ENCODE assay signal across 1 cellular context in genomic region chr20:47453167-47453782, GRCh38.
TF ChIP-seq lines count a peak whose summit lies in the region.

No MANE protein-coding gene starts in this region.

TF ChIP-seq in HepG2, 621 proteins besides CTCF, POLR2A, EP300 and RAD21 (continued from another document and continues in another):
- TF ChIP-seq HNF1A (IDR thresholded peaks at IDR 0.05; ENCODE audit: low read depth) = no peak
- TF ChIP-seq HNF1A (CRISPR knock-in tag; IDR thresholded peaks at IDR 0.05; ENCODE audit: borderline replicate concordance) = peak; percentile 38; the same call in 1 of the 2 replicates
- no peak for TF ChIP-seq ZNF616 (CRISPR knock-in tag; IDR thresholded peaks at IDR 0.05; ENCODE audit: low read depth)
- TF ChIP-seq HNRNPH1 (optimal IDR thresholded peaks at IDR 0.05; ENCODE audit: low read depth, low read length) = no peak
- no peak for TF ChIP-seq ZNF678 (CRISPR knock-in tag; IDR thresholded peaks at IDR 0.05)
- TF ChIP-seq CBX5 (CRISPR knock-in tag; IDR thresholded peaks at IDR 0.05; ENCODE audit: borderline replicate concordance) = no peak
- peak; percentile 46; the same call in 1 of the 2 replicates for TF ChIP-seq ZNF503 (CRISPR knock-in tag; IDR thresholded peaks at IDR 0.05)
- TF ChIP-seq KLF16 (CRISPR knock-in tag; IDR thresholded peaks at IDR 0.05) = peak in 1 of 2 experiments; percentile 54; a peak in 1 of 4 replicates
- TF ChIP-seq ETS1 (CRISPR knock-in tag; IDR thresholded peaks at IDR 0.05) = no peak
- TF ChIP-seq ATF7-NPFF (CRISPR knock-in tag; IDR thresholded peaks at IDR 0.05; ENCODE audit: low read depth) = no peak
- TF ChIP-seq RCOR2 (CRISPR knock-in tag; IDR thresholded peaks at IDR 0.05) = no peak
- TF ChIP-seq ZNF441 (CRISPR knock-in tag; IDR thresholded peaks at IDR 0.05; ENCODE audit: borderline replicate concordance) = no peak
- no peak for TF ChIP-seq ZNF354B (CRISPR knock-in tag; IDR thresholded peaks at IDR 0.05)
- TF ChIP-seq ZBTB7B (CRISPR knock-in tag; IDR thresholded peaks at IDR 0.05) = no peak
- TF ChIP-seq CREBL2 (CRISPR knock-in tag; IDR thresholded peaks at IDR 0.05; ENCODE audit: borderline replicate concordance) = no peak
- TF ChIP-seq ZNF557 (CRISPR knock-in tag; IDR thresholded peaks at IDR 0.05) = 0 out of 2 replicates have a peak, but pooled peaks have one; percentile 21
- TF ChIP-seq ZNF766 (CRISPR knock-in tag; IDR thresholded peaks at IDR 0.05; ENCODE audit: borderline replicate concordance) = peak; percentile 21; the same call in 1 of the 2 replicates
- peak; percentile 72 for TF ChIP-seq XRCC5 (optimal IDR thresholded peaks at IDR 0.05; ENCODE audit: low read length)
- TF ChIP-seq CCDC6 (CRISPR knock-in tag; IDR thresholded peaks at IDR 0.05) = no peak
- no peak for TF ChIP-seq RFX5 (IDR thresholded peaks at IDR 0.05; ENCODE audit: low read depth, low read length)
- TF ChIP-seq HOXA9 (CRISPR knock-in tag; IDR thresholded peaks at IDR 0.05; ENCODE audit: borderline replicate concordance) = no peak
- TF ChIP-seq ZNF138 (CRISPR knock-in tag; IDR thresholded peaks at IDR 0.05; ENCODE audit: low read depth) = 0 out of 2 replicates have a peak, but pooled peaks have one; percentile 55
- TF ChIP-seq LCORL (IDR thresholded peaks at IDR 0.05) = no peak
- no peak for TF ChIP-seq LCORL (CRISPR knock-in tag; IDR thresholded peaks at IDR 0.05)
- TF ChIP-seq SCMH1 (CRISPR knock-in tag; IDR thresholded peaks at IDR 0.05; ENCODE audit: borderline replicate concordance) = no peak
- no peak for TF ChIP-seq ZSCAN30 (CRISPR knock-in tag; IDR thresholded peaks at IDR 0.05)
- TF ChIP-seq IKZF4 (CRISPR knock-in tag; IDR thresholded peaks at IDR 0.05; ENCODE audit: borderline replicate concordance, low read depth, not compliant biosample characterization) = no peak
- TF ChIP-seq YY1 (IDR thresholded peaks at IDR 0.05; ENCODE audit: insufficient read depth, insufficient replicate concordance, low read depth, low read length) = no peak
- TF ChIP-seq FOXK2 (IDR thresholded peaks at IDR 0.05) = no peak
- no peak for TF ChIP-seq ZBTB20 (CRISPR knock-in tag; IDR thresholded peaks at IDR 0.05; ENCODE audit: borderline replicate concordance, low read depth)
- TF ChIP-seq ZMYM2 (CRISPR knock-in tag; IDR thresholded peaks at IDR 0.05) = peak; percentile 12; the same call in 1 of the 2 replicates
- no peak for TF ChIP-seq BATF2 (CRISPR knock-in tag; IDR thresholded peaks at IDR 0.05)
- no peak for TF ChIP-seq ZSCAN21 (CRISPR knock-in tag; IDR thresholded peaks at IDR 0.05; ENCODE audit: borderline replicate concordance)
- TF ChIP-seq ZBTB4 (CRISPR knock-in tag; IDR thresholded peaks at IDR 0.05; ENCODE audit: borderline replicate concordance) = 0 out of 2 replicates have a peak, but pooled peaks have one; percentile 24
- 0 out of 2 replicates have a peak, but pooled peaks have one; percentile 4 for TF ChIP-seq ERF (CRISPR knock-in tag; IDR thresholded peaks at IDR 0.05)
- TF ChIP-seq MLXIP (CRISPR knock-in tag; IDR thresholded peaks at IDR 0.05; ENCODE audit: borderline replicate concordance) = no peak
- 0 out of 2 replicates have a peak, but pooled peaks have one; percentile 21 for TF ChIP-seq HNF4A (CRISPR knock-in tag; IDR thresholded peaks at IDR 0.05)
- TF ChIP-seq U2AF2 (IDR thresholded peaks at IDR 0.05; ENCODE audit: low read depth, low read length) = no peak
- TF ChIP-seq SAP130 (CRISPR knock-in tag; IDR thresholded peaks at IDR 0.05; ENCODE audit: low read depth) = peak; percentile 3
- TF ChIP-seq ZNF180 (CRISPR knock-in tag; IDR thresholded peaks at IDR 0.05; ENCODE audit: borderline replicate concordance, low read depth) = no peak
- TF ChIP-seq TAF1 (CRISPR knock-in tag; IDR thresholded peaks at IDR 0.05) = peak; percentile 31; the same call in 1 of the 2 replicates
- TF ChIP-seq KLF11 (CRISPR knock-in tag; IDR thresholded peaks at IDR 0.05) = no peak
- peak; percentile 77 for TF ChIP-seq RARA (CRISPR knock-in tag; IDR thresholded peaks at IDR 0.05)
- no peak for TF ChIP-seq ZNF260 (CRISPR knock-in tag; IDR thresholded peaks at IDR 0.05; ENCODE audit: borderline replicate concordance, low read depth)
- no peak for TF ChIP-seq REST (IDR thresholded peaks at IDR 0.05; ENCODE audit: borderline replicate concordance in 1 of 2, low read depth in 1 of 2, low read length in 2 of 2)
- TF ChIP-seq PHB2 (IDR thresholded peaks at IDR 0.05; ENCODE audit: partially characterized antibody) = no peak
- 0 out of 2 replicates have a peak, but pooled peaks have one; percentile 10 for TF ChIP-seq ZFP1 (CRISPR knock-in tag; IDR thresholded peaks at IDR 0.05)
- no peak for TF ChIP-seq ZNF619 (CRISPR knock-in tag; IDR thresholded peaks at IDR 0.05)
- no peak for TF ChIP-seq DR1 (CRISPR knock-in tag; IDR thresholded peaks at IDR 0.05)
- peak; percentile 17; the same call in 1 of the 2 replicates for TF ChIP-seq ATF3 (CRISPR knock-in tag; IDR thresholded peaks at IDR 0.05)
